Comparison of ENCODE assay signal across 11 cellular contexts in genomic region chr13:35855531-35856019, GRCh38.
DNase-seq lines count a peak whose midpoint lies in the region.
"Had no signal": no experiment of that assay in that cellular context is flagged by ENCODE, and none has a peak within 500 bp of the region (broad histone marks: within the 10 kb centered on the region; RNA-seq: fewer than 3 reads in every experiment).

No MANE protein-coding gene starts in this region.

- peaks cover under 1% of the 10 kb centered on the region for H3K9me3 Mint-ChIP-seq in activated naive CD4-positive, alpha-beta T cell treated with anti-CD3 and anti-CD28 coated beads, Interleukin-2, amount 10 ng/mL, durations not matched to agents 7 days and 5 days

- CTCF ChIA-PET in activated naive CD4-positive, alpha-beta T cell treated with anti-CD3 and anti-CD28 coated beads, Interleukin-2, amount 10 ng/mL, durations not matched to agents 7 days and 5 days (lab: Charles Lee), result no interaction called here

- H3K36me3 Mint-ChIP-seq in activated naive CD4-positive, alpha-beta T cell treated with anti-CD3 and anti-CD28 coated beads, Interleukin-2, amount 10 ng/mL, durations not matched to agents 7 days and 5 days, result no peaks in the 10 kb centered on the region

- H3K27ac ChIP-seq in HUES48 (ENCODE audit: low read depth, low read length) (peak overlapping the region; percentile 96), caudate nucleus (ENCODE audit: low read depth, low read length) (peak overlapping the region; percentile 31)
- H3K27ac ChIP-seq: ascending aorta had no signal

- H3K9me3 ChIP-seq in HUES48 (ENCODE audit: control insufficient read depth, insufficient read depth, low read length), result no peaks in the 10 kb centered on the region
- H3K9me3 ChIP-seq: ascending aorta, heart left ventricle had no signal

- H3K27me3 ChIP-seq in HUES48 (ENCODE audit: control insufficient read depth, insufficient read depth, low read length), result no peaks in the 10 kb centered on the region
- H3K27me3 ChIP-seq: ascending aorta, heart left ventricle had no signal

- H3K27me3 Mint-ChIP-seq in activated naive CD4-positive, alpha-beta T cell treated with anti-CD3 and anti-CD28 coated beads, Interleukin-2, amount 10 ng/mL, durations not matched to agents 7 days and 5 days, result peaks cover 5% of the 10 kb centered on the region

- no peak overlapping the region for H3K27ac Mint-ChIP-seq in activated naive CD4-positive, alpha-beta T cell treated with anti-CD3 and anti-CD28 coated beads, Interleukin-2, amount 10 ng/mL, durations not matched to agents 7 days and 5 days

- peaks cover 76% of the 10 kb centered on the region for H3K4me1 ChIP-seq in HUES48 (ENCODE audit: control insufficient read depth, insufficient read depth, low read length)

- DNase-seq in COR-L47 (lab: John Stamatoyannopoulos, UW) (peak; percentile 79), caudate nucleus (lab: John Stamatoyannopoulos, UW) (peak in 46 of 61 donors; percentile 8 to 91 (median 48)), lung microvascular endothelial cell (ENCODE audit: low read depth in 2 of 2) (peak; percentile 50 to 66), NOMO-1 treated with DMSO at 0.1 percent for 48 hours (lab: John Stamatoyannopoulos, UW; ENCODE audit: unreplicated experiment) (no peak), HUDEP-2 (lab: John Stamatoyannopoulos, UW; ENCODE audit: unreplicated experiment in 76 of 76) (no peak)
- DNase-seq in activated naive CD4-positive, alpha-beta T cell treated with anti-CD3 and anti-CD28 coated beads, Interleukin-2, amount 10 ng/mL, durations not matched to agents 7 days and 5 days, result no peak
- DNase-seq in stimulated activated CD4-positive, alpha-beta T cell treated with anti-CD3 and anti-CD28 coated beads, Interleukin-4, amount 100 ng/mL, for 24 hours, result no peak
- DNase-seq: heart left ventricle, NCI-H2029 treated with DMSO at 0.1 percent for 48 hours had no signal

- no peak overlapping the region for H3K4me3 Mint-ChIP-seq in activated naive CD4-positive, alpha-beta T cell treated with anti-CD3 and anti-CD28 coated beads, Interleukin-2, amount 10 ng/mL, durations not matched to agents 7 days and 5 days

- peak overlapping the region; percentile 56 for H3K4me3 ChIP-seq in HUES48 (ENCODE audit: low read depth, low read length)
- H3K4me3 ChIP-seq: ascending aorta, heart left ventricle had no signal

- peaks cover 25% of the 10 kb centered on the region for H3K36me3 ChIP-seq in HUES48 (ENCODE audit: control insufficient read depth, insufficient read depth, low read length)
- H3K36me3 ChIP-seq: ascending aorta, heart left ventricle had no signal

- peak overlapping the region; percentile 64 for H3K9ac ChIP-seq in HUES48 (ENCODE audit: low read depth, low read length)

- H3K4me1 Mint-ChIP-seq in activated naive CD4-positive, alpha-beta T cell treated with anti-CD3 and anti-CD28 coated beads, Interleukin-2, amount 10 ng/mL, durations not matched to agents 7 days and 5 days, result no peaks in the 10 kb centered on the region

Comparison
In these comparisons a context has a peak if more than half of its experiments do, and no peak if none do; other contexts are left out.
1. DNase-seq: peak in COR-L47 (single experiment), caudate nucleus (46 of 61) and lung microvascular endothelial cell (2 of 2); none in NOMO-1 treated with DMSO at 0.1 percent for 48 hours (single experiment), activated naive CD4-positive, alpha-beta T cell treated with anti-CD3 and anti-CD28 coated beads, Interleukin-2, amount 10 ng/mL, durations not matched to agents 7 days and 5 days (single experiment), HUDEP-2 (0 of 76) and stimulated activated CD4-positive, alpha-beta T cell treated with anti-CD3 and anti-CD28 coated beads, Interleukin-4, amount 100 ng/mL, for 24 hours (single experiment).